14 cellular contexts compared by ENCODE assay signal in the genomic region with DNA sequence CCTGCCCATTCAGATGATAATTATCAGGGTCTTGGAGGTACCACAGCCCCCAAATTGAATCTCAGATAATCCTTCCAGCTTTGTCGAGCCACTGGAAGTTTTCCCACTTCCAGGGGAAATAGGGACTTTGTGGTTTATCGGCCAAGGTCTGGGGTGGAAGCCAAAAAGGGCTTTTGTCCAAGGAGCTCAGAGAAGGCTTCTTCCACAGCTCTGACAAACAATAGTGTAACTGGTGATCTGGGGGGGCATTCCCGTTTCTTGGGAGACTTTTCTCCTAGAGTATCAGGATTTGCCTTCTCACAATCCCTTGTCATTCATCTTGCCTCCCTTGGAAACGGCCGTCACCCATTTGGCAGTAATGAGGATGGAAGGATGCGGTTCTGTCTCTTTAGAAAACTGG. TPM values are rescaled to one million over a fixed set of nuclear protein-coding genes. Genes with fewer than 3 reads are reported as not detected.
DNase-seq lines count a peak whose midpoint lies in the region; ATAC-seq and TF ChIP-seq lines count a peak whose summit lies in the region.
"Had no signal": no experiment of that assay in that cellular context is flagged by ENCODE, and none has a peak within 500 bp of the region (broad histone marks: within the 10 kb centered on the region; RNA-seq: fewer than 3 reads in every experiment).

No MANE protein-coding gene starts in this region.

- H3K36me3 Mint-ChIP-seq in endodermal cell (ENCODE audit: low read depth) (no peaks in the 10 kb centered on the region), nephron (ENCODE audit: low read depth) (peaks cover 8% of the 10 kb centered on the region)
- H3K36me3 Mint-ChIP-seq: CD8-positive, alpha-beta T cell had no signal

- peaks cover 2% of the 10 kb centered on the region for H3K27me3 Mint-ChIP-seq in endodermal cell (ENCODE audit: insufficient read depth)
- H3K27me3 Mint-ChIP-seq in nephron (ENCODE audit: low read depth) = no peaks in the 10 kb centered on the region

- no peak for DNase-seq in adipocyte (ENCODE audit: low read depth)
- no peak for DNase-seq in endodermal cell
- DNase-seq in retinal pigment epithelial cell (ENCODE audit: low read depth) = peak; percentile 63
- no peak for DNase-seq in NCI-H526 treated with DMSO at 0.1 percent for 48 hours (lab: John Stamatoyannopoulos, UW)
- DNase-seq in DMS 273 treated with DMSO at 0.1 percent for 48 hours (lab: John Stamatoyannopoulos, UW) = no peak
- DNase-seq in RPMI8226 = no peak
- DNase-seq: CD8-positive, alpha-beta T cell; MM.1S; NCI-H1105; NCI-H187; SHP77 treated with DMSO at 0.1 percent for 48 hours had no signal

- H3K36me3 ChIP-seq in adipocyte (ENCODE audit: control insufficient read depth, insufficient read depth, low read length, severe bottlenecking) (no peaks in the 10 kb centered on the region), endodermal cell (ENCODE audit: control insufficient read depth, insufficient read depth, low read length) (no peaks in the 10 kb centered on the region)

- H3K4me1 Mint-ChIP-seq in endodermal cell (peaks cover 11% of the 10 kb centered on the region), nephron (peaks cover 85% of the 10 kb centered on the region)

- TF ChIP-seq CTCF in endodermal cell (conservative IDR thresholded peaks at IDR 0.05) (no peak), nephron (IDR thresholded peaks at IDR 0.05; ENCODE audit: unreplicated experiment in 3 of 3) (no peak), retinal pigment epithelial cell (conservative IDR thresholded peaks at IDR 0.05; ENCODE audit: low read depth, low read length) (no peak)

- no peak overlapping the region for H3K4me3 Mint-ChIP-seq in endodermal cell
- H3K4me3 Mint-ChIP-seq in nephron = no peak overlapping the region
- H3K4me3 Mint-ChIP-seq: CD8-positive, alpha-beta T cell had no signal

- no peak for ATAC-seq in HG03457 (IDR thresholded peaks at IDR 0.05; ENCODE audit: unreplicated experiment)
- ATAC-seq: CD8-positive, alpha-beta T cell; Panc1 had no signal

- H3K27me3 ChIP-seq in adipocyte (replicated peaks; ENCODE audit: control insufficient read depth, insufficient read depth, low read length) = no peaks in the 10 kb centered on the region
- H3K27me3 ChIP-seq in endodermal cell (ENCODE audit: control insufficient read depth, insufficient read depth, low read length, poor library complexity, severe bottlenecking) = no peaks in the 10 kb centered on the region

- H3K27ac Mint-ChIP-seq in endodermal cell (no peak overlapping the region), nephron (peak overlapping the region in 2 of 3 experiments; percentile 70 to 84)
- H3K27ac Mint-ChIP-seq: CD8-positive, alpha-beta T cell had no signal

- 59 to 76% methylated on average over 3 to 5 of the region's 6 CpGs for WGBS in endodermal cell (ENCODE audit: insufficient coverage in 1 of 2, insufficient read length in 1 of 2), 2 experiments

- H3K9ac ChIP-seq in adipocyte (ENCODE audit: low read length) (no peak overlapping the region), endodermal cell (ENCODE audit: extremely low read depth, low read length, poor library complexity, severe bottlenecking) (no peak overlapping the region)

- H3K4me3 ChIP-seq in adipocyte (ENCODE audit: low read length) (peak overlapping the region; percentile 16), endodermal cell (ENCODE audit: low read length) (no peak overlapping the region), retinal pigment epithelial cell (ENCODE audit: low read length) (peak overlapping the region; percentile 13)

- H3K9me3 Mint-ChIP-seq in endodermal cell (no peaks in the 10 kb centered on the region), nephron (no peaks in the 10 kb centered on the region)
- H3K9me3 Mint-ChIP-seq: CD8-positive, alpha-beta T cell had no signal

- H3K9me3 ChIP-seq in adipocyte (ENCODE audit: control insufficient read depth, low read length) (no peaks in the 10 kb centered on the region), endodermal cell (ENCODE audit: control insufficient read depth, low read length) (no peaks in the 10 kb centered on the region)

- H3K4me1 ChIP-seq in adipocyte (ENCODE audit: control insufficient read depth, insufficient read depth, low read length) (peaks cover 26% of the 10 kb centered on the region), endodermal cell (ENCODE audit: control insufficient read depth, insufficient read depth, low read length) (peaks cover 5% of the 10 kb centered on the region)

- H3K27ac ChIP-seq in endodermal cell (ENCODE audit: low read depth, low read length) = peak overlapping the region; percentile 95

RNA-seq across cellular contexts. Expression of a gene that starts 18.4 kb away (rescaled TPM):
- 1 to 10 TPM; 5.0 to 8.1 TPM for total RNA-seq in endodermal cell
- polyA plus RNA-seq in endodermal cell (2013, experiment 1 of 2) = 81.2 TPM
- 69.8 TPM for polyA plus RNA-seq in endodermal cell (2013, experiment 2 of 2)
